Comparison of ENCODE assay signal across 9 cellular contexts in genomic region chr1:46532498-46533178, GRCh38. TPM values are rescaled to one million over a fixed set of nuclear protein-coding genes. Genes with fewer than 3 reads are reported as not detected.
DNase-seq lines count a peak whose midpoint lies in the region; ATAC-seq and TF ChIP-seq lines count a peak whose summit lies in the region.
"Had no signal": no experiment of that assay in that cellular context is flagged by ENCODE, and none has a peak within 500 bp of the region (broad histone marks: within the 10 kb centered on the region; RNA-seq: fewer than 3 reads in every experiment).

No MANE protein-coding gene starts in this region.

- H3K27ac Mint-ChIP-seq in CD4-positive, alpha-beta T cell = no peak overlapping the region
- H3K27ac Mint-ChIP-seq in activated naive CD8-positive, alpha-beta T cell = no peak overlapping the region
- H3K27ac Mint-ChIP-seq: IgD-negative memory B cell had no signal

- POLR2A ChIA-PET in CD4-positive, alpha-beta T cell (lab: Charles Lee) = interaction anchor here (1.1 to 1.5 kb wide), 3 partner anchors 72 to 193 kb away, joined by 3 to 5 read pairs (median 4); partner anchors contain the start of genes MKNK1 and MOB3C

- ATAC-seq in CD4-positive, alpha-beta T cell (ENCODE audit: poor library complexity) = peak; percentile 78
- peak; percentile 72 for ATAC-seq in SK-N-SH treated with all-trans-retinoic acid at 6 μM for 48 hours
- peak; percentile 75 to 88 (median 80) for ATAC-seq in heart right ventricle
- ATAC-seq in HG02852 (IDR thresholded peaks at IDR 0.05; ENCODE audit: unreplicated experiment) = no peak

- TF ChIP-seq POLR2A in uterus (IDR thresholded peaks at IDR 0.05) = peak in 1 of 2 donors; percentile 18

- H3K36me3 ChIP-seq in heart right ventricle (no peaks in the 10 kb centered on the region), uterus (no peaks in the 10 kb centered on the region)

- peaks cover 10% of the 10 kb centered on the region for H3K27me3 ChIP-seq in CD4-positive, alpha-beta T cell (ENCODE audit: control insufficient read depth, insufficient read depth, low read length)
- H3K27me3 ChIP-seq in heart right ventricle (peaks cover 0 to 73% (median 54%) of the 10 kb centered on the region in 7 donors), uterus (no peaks in the 10 kb centered on the region)

- CTCF ChIA-PET in CD4-positive, alpha-beta T cell (lab: Charles Lee) = interaction anchor here (0.5 to 1.5 kb wide), 4 partner anchors 30 to 86 kb away, joined by 3 to 6 read pairs (median 4); partner anchors contain the start of gene MKNK1

- peak overlapping the region; percentile 48 for H3K4me3 Mint-ChIP-seq in CD4-positive, alpha-beta T cell
- H3K4me3 Mint-ChIP-seq in activated naive CD8-positive, alpha-beta T cell = peak overlapping the region; percentile 38

- peaks cover 5% of the 10 kb centered on the region for H3K4me1 Mint-ChIP-seq in CD4-positive, alpha-beta T cell (ENCODE audit: low read depth)
- peaks cover 4% of the 10 kb centered on the region for H3K4me1 Mint-ChIP-seq in activated naive CD8-positive, alpha-beta T cell (ENCODE audit: low read depth)

- H3K4me1 ChIP-seq in heart right ventricle (peaks cover 0 to 11% (median 4%) of the 10 kb centered on the region in 9 donors), uterus (no peaks in the 10 kb centered on the region)

- TF ChIP-seq CTCF in CD4-positive, alpha-beta T cell (IDR thresholded peaks at IDR 0.05) = peak; percentile 60
- peak; percentile 69 for TF ChIP-seq CTCF in HFF-Myc (IDR thresholded peaks at IDR 0.05; ENCODE audit: low read depth, low read length, missing control alignments)
- peak; percentile 40 to 83 (median 72) for TF ChIP-seq CTCF in heart right ventricle (IDR thresholded peaks at IDR 0.05)
- TF ChIP-seq CTCF in uterus (IDR thresholded peaks at IDR 0.05) = peak; percentile 41 to 66 (median 58)

- H3K27me3 Mint-ChIP-seq in CD4-positive, alpha-beta T cell = peaks cover 33% of the 10 kb centered on the region
- peaks cover 18% of the 10 kb centered on the region for H3K27me3 Mint-ChIP-seq in activated naive CD8-positive, alpha-beta T cell

- no peak overlapping the region for H3K27ac ChIP-seq in CD4-positive, alpha-beta T cell (ENCODE audit: low read depth, low read length)
- peak overlapping the region in 4 of 10 donors; percentile 25 to 76 (median 48) for H3K27ac ChIP-seq in heart right ventricle
- peak overlapping the region; percentile 62 to 68 for H3K27ac ChIP-seq in uterus

- DNase-seq in CD4-positive, alpha-beta T cell = peak; percentile 26 to 76 (median 64)
- DNase-seq in HFF-Myc (ENCODE audit: extremely low read depth, low read depth) (no peak), heart right ventricle (peak; percentile 40 to 78), retina (peak; percentile 77), uterus (peak; percentile 32 to 58)

- WGBS in heart right ventricle, 2 donors = 1 to 3% methylated on average over 28 to 31 of the region's 31 CpGs

- H3K36me3 Mint-ChIP-seq in CD4-positive, alpha-beta T cell (ENCODE audit: low read depth) = no peaks in the 10 kb centered on the region
- H3K36me3 Mint-ChIP-seq in activated naive CD8-positive, alpha-beta T cell = no peaks in the 10 kb centered on the region

- H3K9me3 Mint-ChIP-seq in CD4-positive, alpha-beta T cell = no peaks in the 10 kb centered on the region
- H3K9me3 Mint-ChIP-seq in activated naive CD8-positive, alpha-beta T cell (ENCODE audit: low read depth) = no peaks in the 10 kb centered on the region

- H3K4me3 ChIP-seq in HFF-Myc (replicated peaks; ENCODE audit: low read depth, low read length) = no peak overlapping the region
- H3K4me3 ChIP-seq in heart right ventricle = peak overlapping the region in 9 of 10 donors; percentile 25 to 49 (median 36)
- H3K4me3 ChIP-seq in uterus = peak overlapping the region; percentile 7 to 40

- H3K9me3 ChIP-seq in CD4-positive, alpha-beta T cell (ENCODE audit: control insufficient read depth, low read length) = no peaks in the 10 kb centered on the region
- H3K9me3 ChIP-seq in heart right ventricle (no peaks in the 10 kb centered on the region), uterus (no peaks in the 10 kb centered on the region)

- intact Hi-C loops in CD4-positive, alpha-beta T cell (cut with DNase I, micrococcal nuclease) = loop anchor here (1.0 to 10.0 kb wide), 2 partner anchors 72 to 193 kb away; partner anchors contain the start of gene MKNK1 (in 1 of the 2)
- intact Hi-C loops in heart right ventricle (cut with DNase I) = loop anchor here in 9 of 10 donors (2.0 to 10.0 kb wide), 5 partner anchors 125 to 195 kb away; no protein-coding TSS in a partner anchor
- intact Hi-C loops in uterus (cut with DNase I; ENCODE audit: low total_unique reads) = no loop called here

TF ChIP-seq in SK-N-SH treated with all-trans-retinoic acid at 6 μM for 48 hours, 23 proteins besides CTCF, POLR2A, EP300 and RAD21 (continues in another document):
- TF ChIP-seq ARNTL (CRISPR knock-in tag; IDR thresholded peaks at IDR 0.05; ENCODE audit: borderline replicate concordance, low read depth) (no peak), PPARA (CRISPR knock-in tag; IDR thresholded peaks at IDR 0.05; ENCODE audit: borderline replicate concordance) (no peak), TCF4 (CRISPR knock-in tag; IDR thresholded peaks at IDR 0.05; ENCODE audit: borderline replicate concordance) (no peak), ZC3H10 (CRISPR knock-in tag; IDR thresholded peaks at IDR 0.05) (no peak), SNAI2 (CRISPR knock-in tag; IDR thresholded peaks at IDR 0.05) (no peak), ISL1 (CRISPR knock-in tag; IDR thresholded peaks at IDR 0.05) (no peak), CREB5 (CRISPR knock-in tag; IDR thresholded peaks at IDR 0.05; ENCODE audit: low read depth) (no peak), ZNF8 (CRISPR knock-in tag; IDR thresholded peaks at IDR 0.05) (no peak), BACH2 (CRISPR knock-in tag; IDR thresholded peaks at IDR 0.05; ENCODE audit: borderline replicate concordance) (no peak), ZFP30 (CRISPR knock-in tag; IDR thresholded peaks at IDR 0.05) (no peak), CSDC2 (CRISPR knock-in tag; IDR thresholded peaks at IDR 0.05) (no peak), ZNF565 (CRISPR knock-in tag; conservative IDR thresholded peaks at IDR 0.05; ENCODE audit: low read depth) (no peak)
- TF ChIP-seq, protein P1, sequence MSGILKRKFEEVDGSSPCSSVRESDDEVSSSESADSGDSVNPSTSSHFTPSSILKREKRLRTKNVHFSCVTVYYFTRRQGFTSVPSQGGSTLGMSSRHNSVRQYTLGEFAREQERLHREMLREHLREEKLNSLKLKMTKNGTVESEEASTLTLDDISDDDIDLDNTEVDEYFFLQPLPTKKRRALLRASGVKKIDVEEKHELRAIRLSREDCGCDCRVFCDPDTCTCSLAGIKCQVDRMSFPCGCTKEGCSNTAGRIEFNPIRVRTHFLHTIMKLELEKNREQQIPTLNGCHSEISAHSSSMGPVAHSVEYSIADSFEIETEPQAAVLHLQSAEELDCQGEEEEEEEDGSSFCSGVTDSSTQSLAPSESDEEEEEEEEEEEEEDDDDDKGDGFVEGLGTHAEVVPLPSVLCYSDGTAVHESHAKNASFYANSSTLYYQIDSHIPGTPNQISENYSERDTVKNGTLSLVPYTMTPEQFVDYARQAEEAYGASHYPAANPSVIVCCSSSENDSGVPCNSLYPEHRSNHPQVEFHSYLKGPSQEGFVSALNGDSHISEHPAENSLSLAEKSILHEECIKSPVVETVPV (CRISPR knock-in tag; IDR thresholded peaks at IDR 0.05) = no peak
- TF ChIP-seq, protein P2, sequence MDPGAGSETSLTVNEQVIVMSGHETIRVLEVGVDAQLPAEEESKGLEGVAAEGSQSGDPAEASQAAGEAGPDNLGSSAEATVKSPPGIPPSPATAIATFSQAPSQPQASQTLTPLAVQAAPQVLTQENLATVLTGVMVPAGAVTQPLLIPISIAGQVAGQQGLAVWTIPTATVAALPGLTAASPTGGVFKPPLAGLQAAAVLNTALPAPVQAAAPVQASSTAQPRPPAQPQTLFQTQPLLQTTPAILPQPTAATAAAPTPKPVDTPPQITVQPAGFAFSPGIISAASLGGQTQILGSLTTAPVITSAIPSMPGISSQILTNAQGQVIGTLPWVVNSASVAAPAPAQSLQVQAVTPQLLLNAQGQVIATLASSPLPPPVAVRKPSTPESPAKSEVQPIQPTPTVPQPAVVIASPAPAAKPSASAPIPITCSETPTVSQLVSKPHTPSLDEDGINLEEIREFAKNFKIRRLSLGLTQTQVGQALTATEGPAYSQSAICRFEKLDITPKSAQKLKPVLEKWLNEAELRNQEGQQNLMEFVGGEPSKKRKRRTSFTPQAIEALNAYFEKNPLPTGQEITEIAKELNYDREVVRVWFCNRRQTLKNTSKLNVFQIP (CRISPR knock-in tag; IDR thresholded peaks at IDR 0.05; ENCODE audit: borderline replicate concordance, low read depth) = no peak

RNA-seq across cellular contexts. Expression of gene KNCN, which starts 18.8 kb away (rescaled TPM):
- total RNA-seq in CD4-positive, alpha-beta T cell = not detected
- total RNA-seq in heart right ventricle (not detected), uterus (not detected)
- polyA plus RNA-seq in heart right ventricle = not detected
- polyA plus RNA-seq: IgD-negative memory B cell had no signal

RNA-seq across cellular contexts. Expression of gene DMBX1, which starts 43.0 kb away (rescaled TPM):
- not detected for total RNA-seq in CD4-positive, alpha-beta T cell
- total RNA-seq in heart right ventricle (not detected), uterus (under 1 TPM in 1 of 4 donors, not detected in 3; 0.07 TPM)
- polyA plus RNA-seq in heart right ventricle = not detected
- polyA plus RNA-seq: IgD-negative memory B cell had no signal
